ENCODE assay signal across 13 cellular contexts in genomic region chr2:181937473-181937872, GRCh38. TPM values are rescaled to one million over a fixed set of nuclear protein-coding genes. Genes with fewer than 3 reads are reported as not detected.
DNase-seq lines count a peak whose midpoint lies in the region; ATAC-seq and TF ChIP-seq lines count a peak whose summit lies in the region.
"Had no signal": no experiment of that assay in that cellular context is flagged by ENCODE, and none has a peak within 500 bp of the region (broad histone marks: within the 10 kb centered on the region; RNA-seq: fewer than 3 reads in every experiment).

No MANE protein-coding gene starts in this region.

- no peak overlapping the region for H3K9ac ChIP-seq in GM23248

- in situ Hi-C loops in GM23248 (cut with MboI): loop anchor here (25.0 kb wide), 1 partner anchor 725 kb away; no protein-coding TSS in a partner anchor

- TF ChIP-seq CTCF in fibroblast of mammary gland (conservative IDR thresholded peaks at IDR 0.05; ENCODE audit: control insufficient read depth, insufficient read depth, low read depth, low read length) (no peak), neutrophil (IDR thresholded peaks at IDR 0.05) (no peak)

- H3K4me3 ChIP-seq in GM23248: no peak overlapping the region
- no peak overlapping the region for H3K4me3 ChIP-seq in fibroblast of mammary gland (ENCODE audit: control insufficient read depth, low read depth, low read length)
- H3K4me3 ChIP-seq in neutrophil (ENCODE audit: low read depth in 1 of 2, low read length in 1 of 2): no peak overlapping the region
- H3K4me3 ChIP-seq: SJCRH30, skin epidermis had no signal

- DNase-seq in GM23248 (peak; percentile 37), NOMO-1 (lab: John Stamatoyannopoulos, UW; ENCODE audit: unreplicated experiment in 2 of 2) (peak; percentile 34 to 94), fibroblast of mammary gland (ENCODE audit: low read depth) (peak; percentile 48), HPDE6-E6E7 (ENCODE audit: extremely low spot score) (no peak), DMS153 (lab: John Stamatoyannopoulos, UW) (no peak), NCI-H524 (lab: John Stamatoyannopoulos, UW) (no peak)
- DNase-seq: activated CD4-positive, alpha-beta T cell treated with anti-CD3 and anti-CD28 coated beads, Interleukin-2, amount 50 U/mL, for 1 hour; activated naive CD4-positive, alpha-beta T cell treated with anti-CD3 and anti-CD28 coated beads, Interleukin-2, amount 10 ng/mL, durations not matched to agents 7 days and 5 days; NCI-H2171; SJCRH30 had no signal

- no peaks in the 10 kb centered on the region for H3K9me2 ChIP-seq in GM23248 (ENCODE audit: insufficient read depth)

- whole genome bisulfite sequencing in GM23248 (ENCODE audit: low coverage in 1 of 2, low lambda C conversion rate in 2 of 2, missing lambda C conversion rate in 2 of 2), 2 experiments: 13 to 18% methylated on average over 2 of the region's 2 CpGs

- no peaks in the 10 kb centered on the region for H3K79me2 ChIP-seq in GM23248 (ENCODE audit: insufficient read depth)

- no peak overlapping the region for H3K27ac ChIP-seq in GM23248
- H3K27ac ChIP-seq in neutrophil: peak overlapping the region; percentile 84
- H3K27ac ChIP-seq: SJCRH30, skin epidermis had no signal

- H3K4me1 ChIP-seq in GM23248 (ENCODE audit: insufficient read depth): no peaks in the 10 kb centered on the region
- peaks cover 18 to 22% of the 10 kb centered on the region in 2 experiments for H3K4me1 ChIP-seq in neutrophil (ENCODE audit: control insufficient read depth in 1 of 2, insufficient read depth in 1 of 2, low read depth in 1 of 2, low read length in 1 of 2)
- H3K4me1 ChIP-seq: SJCRH30 had no signal

- H2AFZ ChIP-seq in GM23248: no peak overlapping the region

- H3K9me3 ChIP-seq in GM23248 (ENCODE audit: low read depth) (no peaks in the 10 kb centered on the region), neutrophil (no peaks in the 10 kb centered on the region)
- H3K9me3 ChIP-seq: SJCRH30 had no signal

- H3K27me3 ChIP-seq in GM23248 (replicated peaks; ENCODE audit: insufficient read depth) (no peaks in the 10 kb centered on the region), neutrophil (no peaks in the 10 kb centered on the region)
- H3K27me3 ChIP-seq: SJCRH30 had no signal

- no peak overlapping the region for H3K4me2 ChIP-seq in GM23248 (ENCODE audit: unreplicated experiment)

- H3K36me3 ChIP-seq in GM23248 (ENCODE audit: low read depth): no peaks in the 10 kb centered on the region
- no peaks in the 10 kb centered on the region for H3K36me3 ChIP-seq in neutrophil
- H3K36me3 ChIP-seq: SJCRH30 had no signal

- ATAC-seq in HG03457 (IDR thresholded peaks at IDR 0.05; ENCODE audit: unreplicated experiment): no peak

- no peaks in the 10 kb centered on the region for H4K20me1 ChIP-seq in GM23248 (ENCODE audit: insufficient read depth)

- 0 out of 2 replicates have a peak, but pooled peaks cover 5% of the 10 kb centered on the region for H3F3A ChIP-seq in GM23248 (ENCODE audit: insufficient read depth)

RNA-seq across cellular contexts. Expression of gene ITPRID2, which starts 45.9 kb away (rescaled TPM):
- total RNA-seq in GM23248 (2014; rRNA removed; shearing (Covaris generic)): 52.7 and 95.4 TPM in 2 replicates
- polyA plus RNA-seq in GM23248 (2016; fragmentation: Nextera tagmentation; extraction: Ambion mirVana): 26.4 and 27.8 TPM in 2 replicates

RNA-seq across cellular contexts. Expression of gene PPP1R1C, which starts 48.2 kb away (rescaled TPM):
- total RNA-seq in GM23248 (2014; rRNA removed; shearing (Covaris generic)): not detected in 2 replicates
- polyA plus RNA-seq in GM23248 (2016; fragmentation: Nextera tagmentation; extraction: Ambion mirVana): not detected in 2 replicates
- total RNA-seq: SJCRH30 had no signal

Comparison
In these comparisons a context has a peak if more than half of its experiments do, and no peak if none do; other contexts are left out.
1. DNase-seq: peak in GM23248 (single experiment), NOMO-1 (2 of 2) and fibroblast of mammary gland (single experiment); none in HPDE6-E6E7 (single experiment), DMS153 (single experiment) and NCI-H524 (0 of 2).